ENCODE assay signal across 17 cellular contexts in the genomic region with DNA sequence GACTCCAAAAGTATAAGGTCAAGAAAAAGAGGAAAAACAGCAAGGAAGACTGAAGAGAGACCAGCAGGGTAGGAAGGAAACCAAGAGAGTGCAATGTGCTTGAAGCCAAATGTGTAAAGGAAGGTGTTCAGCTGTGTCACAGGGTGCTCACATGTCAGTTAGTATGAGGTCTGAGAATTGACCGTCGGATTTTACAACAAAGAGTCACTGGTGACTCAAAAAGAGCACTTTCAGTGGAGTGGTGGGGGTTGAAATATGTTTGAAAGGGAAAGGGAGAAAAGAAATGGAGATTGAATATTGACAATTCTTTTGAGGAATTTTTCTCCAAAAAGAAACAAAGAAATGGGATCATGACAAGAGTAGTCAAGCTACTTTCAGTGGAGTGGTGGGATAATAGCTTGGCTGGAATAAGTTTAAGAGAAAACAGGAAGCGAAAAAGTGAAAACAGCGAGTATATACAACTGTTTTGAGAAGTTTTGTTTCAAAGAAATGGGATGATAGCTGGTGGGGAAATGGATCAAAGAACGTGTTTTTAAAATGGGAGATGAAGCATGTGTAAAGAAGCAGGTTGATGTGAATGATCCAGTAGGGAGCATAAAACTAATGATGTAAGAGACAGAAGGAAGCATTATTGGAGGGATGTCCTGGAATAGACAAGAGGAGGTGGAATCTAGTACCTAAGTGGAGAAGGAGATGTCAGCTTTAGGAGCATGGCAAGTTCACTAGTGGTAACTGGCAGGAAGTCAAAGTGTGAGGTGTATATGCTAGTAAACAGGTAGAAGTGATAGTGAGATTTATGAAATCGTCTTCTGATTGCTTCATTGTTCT.
A peak's percentile ranks its signal among the peaks of the same experiment; 100 is the strongest.
DNase-seq lines count a peak whose midpoint lies in the region; ATAC-seq and FAIRE-seq lines count a peak whose summit lies in the region.
"Had no signal": no experiment of that assay in that cellular context is flagged by ENCODE, and none has a peak within 500 bp of the region (broad histone marks: within the 10 kb centered on the region; RNA-seq: fewer than 3 reads in every experiment).

No MANE protein-coding gene starts in this region.

- FAIRE-seq in RCC 7860 (lab: Jason Lieb, UNC): no peak
- FAIRE-seq: keratinocyte had no signal

- DNase-seq in EH (ENCODE audit: low read depth) (peak; percentile 16), NCI-H1694 treated with DMSO at 0.1 percent for 48 hours (lab: John Stamatoyannopoulos, UW) (no peak), RCC 7860 (ENCODE audit: low spot score) (no peak), GM03348 (ENCODE audit: low spot score) (no peak)
- no peak for DNase-seq in stimulated activated CD8-positive, alpha-beta memory T cell treated with anti-CD3 and anti-CD28 coated beads, Interleukin-4, amount 100 ng/mL, for 48 hours
- DNase-seq: 8988T; activated CD8-positive, alpha-beta memory T cell treated with anti-CD3 and anti-CD28 coated beads, Interleukin-2, amount 50 U/mL, for 48 hours; CD8-positive, alpha-beta T cell; glutamatergic neuron; GOT3; NCI-H2171; spleen; tibial artery had no signal

- ATAC-seq in GM18909 (IDR thresholded peaks at IDR 0.05; ENCODE audit: poor library complexity, unreplicated experiment) (peak; percentile 59), GM21825 (IDR thresholded peaks at IDR 0.05; ENCODE audit: unreplicated experiment) (peak; percentile 87), HG03280 (IDR thresholded peaks at IDR 0.05; ENCODE audit: unreplicated experiment) (peak; percentile 83)
- ATAC-seq: CD8-positive, alpha-beta T cell had no signal
